In genomic region chr16:73068546-73069401, GRCh38 we compare ENCODE assay signal across 8 cellular contexts. TPM values are rescaled to one million over a fixed set of nuclear protein-coding genes. Genes with fewer than 3 reads are reported as not detected.
DNase-seq lines count a peak whose midpoint lies in the region; ATAC-seq and TF ChIP-seq lines count a peak whose summit lies in the region.
"Had no signal": no experiment of that assay in that cellular context is flagged by ENCODE, and none has a peak within 500 bp of the region (broad histone marks: within the 10 kb centered on the region; RNA-seq: fewer than 3 reads in every experiment).

No MANE protein-coding gene starts in this region.

- 82% methylated on average over 3 of the region's 12 CpGs; no CpG with 5 or more reads in 1 of the 2 experiments for WGBS in IMR-90 (ENCODE audit: extremely low coverage in 2 of 2, insufficient read length in 1 of 2), 2 experiments

- peak overlapping the region; percentile 91; the same call in 2 of the 3 replicates for H2BK15ac ChIP-seq in IMR-90 (ENCODE audit: low read depth, low read length)

- H3K79me1 ChIP-seq in IMR-90 (ENCODE audit: low read depth in 1 of 2, low read length in 2 of 2), result 0 out of 4 replicates have a peak, but pooled peaks cover 0 to 3% of the 10 kb centered on the region in 2 experiments

- in situ Hi-C loops in IMR-90 (cut with MboI; ENCODE audit: low sequenced_read_pairs), result loop anchor here (10.0 to 25.0 kb wide), 3 partner anchors 166 to 1219 kb away; partner anchors contain the start of gene PSMD7
- in situ Hi-C loops in G401 (cut with HindIII; ENCODE audit: low sequenced_read_pairs), result no loop called here

- peak overlapping the region; percentile 95 for H4K91ac ChIP-seq in IMR-90 (ENCODE audit: insufficient read depth, low read depth, low read length)

- H3K27ac Mint-ChIP-seq in T-helper 17 cell, result no peak overlapping the region
- H3K27ac Mint-ChIP-seq in activated T-helper 2 cell treated with anti-CD3 and anti-CD28 coated beads, Interferon-gamma antibody, Interleukin-2, Interleukin-4, amounts not matched to agents 10 μg/mL and 5 μg/mL and 100 μg/mL, durations not matched to agents 14 hours and 24 hours and 36 hours, result no peak overlapping the region
- H3K27ac Mint-ChIP-seq: naive B cell had no signal

- peak overlapping the region; percentile 73 for H3K23ac ChIP-seq in IMR-90 (ENCODE audit: low read depth, low read length)

- H3K27ac ChIP-seq in IMR-90 (ENCODE audit: insufficient read depth, low read length), result peak overlapping the region; percentile 95
- H3K27ac ChIP-seq in left ventricle myocardium inferior (replicated peaks), result peak overlapping the region; percentile 90

- H3K9me3 ChIP-seq in IMR-90 (ENCODE audit: control insufficient read depth, insufficient read depth, low read length) (no peaks in the 10 kb centered on the region), T-helper 17 cell (ENCODE audit: control insufficient read depth, low read length, poor library complexity, severe bottlenecking) (no peaks in the 10 kb centered on the region), left ventricle myocardium inferior (replicated peaks) (no peaks in the 10 kb centered on the region), skeletal muscle satellite cell (replicated peaks; ENCODE audit: low read length) (no peaks in the 10 kb centered on the region)

- H3K36me3 Mint-ChIP-seq in T-helper 17 cell (ENCODE audit: low read depth), result no peaks in the 10 kb centered on the region
- H3K36me3 Mint-ChIP-seq in activated T-helper 2 cell treated with anti-CD3 and anti-CD28 coated beads, Interferon-gamma antibody, Interleukin-2, Interleukin-4, amounts not matched to agents 10 μg/mL and 5 μg/mL and 100 μg/mL, durations not matched to agents 14 hours and 24 hours and 36 hours (ENCODE audit: low read depth), result no peaks in the 10 kb centered on the region
- H3K36me3 Mint-ChIP-seq: naive B cell had no signal

- no peaks in the 10 kb centered on the region for H3K27me3 ChIP-seq in IMR-90 (ENCODE audit: control insufficient read depth, insufficient read depth, low read length)
- H3K27me3 ChIP-seq in left ventricle myocardium inferior (ENCODE audit: low read depth), result peaks cover 33% of the 10 kb centered on the region
- H3K27me3 ChIP-seq in skeletal muscle satellite cell (ENCODE audit: control insufficient read depth, insufficient read depth, low read length), result no peaks in the 10 kb centered on the region

- peak overlapping the region; percentile 81 for H3K18ac ChIP-seq in IMR-90 (ENCODE audit: low read depth, low read length)

- ATAC-seq in IMR-90 (ENCODE audit: low read depth), result peak; percentile 80
- ATAC-seq in T-helper 17 cell, result peak; percentile 62
- ATAC-seq in HG03457 (IDR thresholded peaks at IDR 0.05; ENCODE audit: unreplicated experiment), result no peak

- CTCF ChIA-PET in IMR-90 (lab: Yijun Ruan, JAX), result no interaction called here

- TF ChIP-seq CTCF in IMR-90 (conservative IDR thresholded peaks at IDR 0.05; ENCODE audit: low read depth, low read length), result no peak
- no peak for TF ChIP-seq CTCF in left ventricle myocardium inferior (IDR thresholded peaks at IDR 0.05; ENCODE audit: borderline replicate concordance)

- peaks cover 38% of the 10 kb centered on the region for H3K4me1 ChIP-seq in IMR-90 (ENCODE audit: control insufficient read depth, insufficient read depth, low read length)
- peaks cover 76% of the 10 kb centered on the region for H3K4me1 ChIP-seq in left ventricle myocardium inferior
- peaks cover 69% of the 10 kb centered on the region for H3K4me1 ChIP-seq in skeletal muscle satellite cell (ENCODE audit: control insufficient read depth, insufficient read depth, low read length)

- POLR2A ChIA-PET in IMR-90 (lab: Charles Lee; ENCODE audit: unreplicated experiment), result no interaction called here

- no peaks in the 10 kb centered on the region for H4K20me1 ChIP-seq in IMR-90 (ENCODE audit: insufficient read depth, low read length)

- no peak overlapping the region for H3K4me3 Mint-ChIP-seq in T-helper 17 cell
- no peak overlapping the region for H3K4me3 Mint-ChIP-seq in activated T-helper 2 cell treated with anti-CD3 and anti-CD28 coated beads, Interferon-gamma antibody, Interleukin-2, Interleukin-4, amounts not matched to agents 10 μg/mL and 5 μg/mL and 100 μg/mL, durations not matched to agents 14 hours and 24 hours and 36 hours (ENCODE audit: low read depth)

- H4K5ac ChIP-seq in IMR-90 (ENCODE audit: low read depth, low read length), result peak overlapping the region; percentile 84

- intact Hi-C loops in IMR-90 (cut with micrococcal nuclease), result no loop called here
- intact Hi-C loops in left ventricle myocardium inferior (cut with micrococcal nuclease), result no loop called here
- intact Hi-C loops in activated T-helper 2 cell treated with anti-CD3 and anti-CD28 coated beads, Interferon-gamma antibody, Interleukin-2, Interleukin-4, amounts not matched to agents 10 μg/mL and 5 μg/mL and 100 μg/mL, durations not matched to agents 14 hours and 24 hours and 36 hours (cut with micrococcal nuclease), result no loop called here

- H3K56ac ChIP-seq in IMR-90 (ENCODE audit: extremely low read depth, insufficient read depth, low read length), result peak overlapping the region; percentile 47

- DNase-seq in IMR-90, result peak; percentile 99
- DNase-seq in T-helper 17 cell, result no peak
- peak; percentile 74 for DNase-seq in left ventricle myocardium inferior
- DNase-seq in G401 (ENCODE audit: low spot score), result no peak
- DNase-seq in activated T-helper 2 cell treated with anti-CD3 and anti-CD28 coated beads, Interferon-gamma antibody, Interleukin-2, Interleukin-4, amounts not matched to agents 10 μg/mL and 5 μg/mL and 100 μg/mL, durations not matched to agents 14 hours and 24 hours and 36 hours (ENCODE audit: low spot score), result no peak
- DNase-seq: naive B cell had no signal

- TF ChIP-seq POLR2A in IMR-90 (IDR thresholded peaks at IDR 0.05; ENCODE audit: low read depth, low read length), result peak; percentile 73

- H4K8ac ChIP-seq in IMR-90 (ENCODE audit: low read depth in 2 of 2, low read length in 2 of 2), result peak overlapping the region; percentile 78 to 94

- H3K14ac ChIP-seq in IMR-90 (replicated peaks; ENCODE audit: low read depth, low read length), result peak overlapping the region; percentile 88

- peaks cover 62% of the 10 kb centered on the region for H3K27me3 Mint-ChIP-seq in T-helper 17 cell
- peaks cover 66% of the 10 kb centered on the region for H3K27me3 Mint-ChIP-seq in activated T-helper 2 cell treated with anti-CD3 and anti-CD28 coated beads, Interferon-gamma antibody, Interleukin-2, Interleukin-4, amounts not matched to agents 10 μg/mL and 5 μg/mL and 100 μg/mL, durations not matched to agents 14 hours and 24 hours and 36 hours (ENCODE audit: low read depth)

- H2BK20ac ChIP-seq in IMR-90 (ENCODE audit: low read depth, low read length), result peak overlapping the region; percentile 86

- H3K36me3 ChIP-seq in IMR-90 (ENCODE audit: control insufficient read depth, insufficient read depth, low read length), result no peaks in the 10 kb centered on the region
- H3K36me3 ChIP-seq in left ventricle myocardium inferior, result no peaks in the 10 kb centered on the region
- no peaks in the 10 kb centered on the region for H3K36me3 ChIP-seq in skeletal muscle satellite cell (ENCODE audit: insufficient read depth, low read length)

- peak overlapping the region; percentile 76 for H2AK9ac ChIP-seq in IMR-90 (replicated peaks; ENCODE audit: low read depth, low read length, poor library complexity)

- H3K4me2 ChIP-seq in IMR-90 (ENCODE audit: low read depth, low read length) (peak overlapping the region; percentile 45), skeletal muscle satellite cell (ENCODE audit: low read length) (peak overlapping the region; percentile 81)

- dilution Hi-C loops in IMR-90 (cut with HindIII; ENCODE audit: low sequenced_read_pairs, unreplicated experiment), result no loop called here

- H2AFZ ChIP-seq in IMR-90 (replicated peaks; ENCODE audit: low read length, poor library complexity), result peak overlapping the region; percentile 86

- no peaks in the 10 kb centered on the region for H3K9me3 Mint-ChIP-seq in activated T-helper 2 cell treated with anti-CD3 and anti-CD28 coated beads, Interferon-gamma antibody, Interleukin-2, Interleukin-4, amounts not matched to agents 10 μg/mL and 5 μg/mL and 100 μg/mL, durations not matched to agents 14 hours and 24 hours and 36 hours
- H3K9me3 Mint-ChIP-seq: naive B cell had no signal

- H3K4me1 Mint-ChIP-seq in T-helper 17 cell, result peaks cover 10% of the 10 kb centered on the region
- H3K4me1 Mint-ChIP-seq in activated T-helper 2 cell treated with anti-CD3 and anti-CD28 coated beads, Interferon-gamma antibody, Interleukin-2, Interleukin-4, amounts not matched to agents 10 μg/mL and 5 μg/mL and 100 μg/mL, durations not matched to agents 14 hours and 24 hours and 36 hours (ENCODE audit: low read depth), result peaks cover 4% of the 10 kb centered on the region

- peak overlapping the region; percentile 99 for H2AK5ac ChIP-seq in IMR-90 (ENCODE audit: low read depth, low read length)

- H3K9me1 ChIP-seq in IMR-90 (ENCODE audit: insufficient read depth, low read length), result peaks cover 6% of the 10 kb centered on the region; the same call in 1 of the 2 replicates

- H3K4ac ChIP-seq in IMR-90 (ENCODE audit: low read depth, low read length), result peak overlapping the region; percentile 94

- peak overlapping the region; percentile 96 for H2BK5ac ChIP-seq in IMR-90 (ENCODE audit: low read depth, low read length, poor library complexity, severe bottlenecking)

- H2BK120ac ChIP-seq in IMR-90 (ENCODE audit: low read depth, low read length), result peak overlapping the region; percentile 95

- BruUV-seq in IMR-90 (replicated peaks; lab: Mats Ljungman, UMichigan), result no TSS peak

- H3K9ac ChIP-seq in IMR-90 (ENCODE audit: low read depth, low read length), result peak overlapping the region; percentile 34
- peak overlapping the region; percentile 85 for H3K9ac ChIP-seq in skeletal muscle satellite cell (ENCODE audit: low read depth, low read length)

- peak; percentile 23 for TF ChIP-seq RAD21 in IMR-90 (IDR thresholded peaks at IDR 0.05; ENCODE audit: low read length)

- no peak overlapping the region for H3K4me3 ChIP-seq in IMR-90 (ENCODE audit: insufficient read depth, low read depth, low read length)
- no peak overlapping the region for H3K4me3 ChIP-seq in left ventricle myocardium inferior
- peak overlapping the region; percentile 62 for H3K4me3 ChIP-seq in skeletal muscle satellite cell (ENCODE audit: low read length)

TF ChIP-seq in IMR-90, 13 proteins besides CTCF, POLR2A, EP300 and RAD21 (continues in another document):
- TF ChIP-seq MXI1 (IDR thresholded peaks at IDR 0.05; ENCODE audit: borderline replicate concordance, low read depth, low read length), result no peak

RNA-seq across cellular contexts. Expression of gene ZFHX3, which starts 20.8 kb away (rescaled TPM):
- total RNA-seq in IMR-90 (2012; rRNA removed), result 1.4 and 2.2 TPM in 2 replicates
- 1.7 and 2.0 TPM in 2 replicates for polyA plus RNA-seq in IMR-90 (2012; rRNA removed)
- 0.78 and 1.1 TPM in 2 replicates for polyA plus RNA-seq in IMR-90 (2012; cell fraction: cytosol; rRNA removed)
- 1.9 and 2.8 TPM in 2 replicates for polyA plus RNA-seq in IMR-90 (2012; cell fraction: nucleus; rRNA removed; ENCODE audit: low replicate concordance)
- 1 to 10 TPM in 1 of 2 donors, under 1 TPM in 1; 0.94 to 2.2 TPM for total RNA-seq in T-helper 17 cell
- 9.6 TPM for total RNA-seq in left ventricle myocardium inferior
- 5.1 and 8.3 TPM in 2 replicates for total RNA-seq in skeletal muscle satellite cell (2012; rRNA removed)
- total RNA-seq in G401 (2014; rRNA removed; shearing (Covaris generic)), result 1.5 and 3.5 TPM in 2 replicates
- total RNA-seq in activated T-helper 2 cell treated with anti-CD3 and anti-CD28 coated beads, Interferon-gamma antibody, Interleukin-2, Interleukin-4, amounts not matched to agents 10 μg/mL and 5 μg/mL and 100 μg/mL, durations not matched to agents 14 hours and 24 hours and 36 hours, result 0.62 and 1.2 TPM in 2 replicates

Comparison
In these comparisons a context has a peak if more than half of its experiments do, and no peak if none do; other contexts are left out.
1. DNase-seq: peak in IMR-90 (single experiment) and left ventricle myocardium inferior (single experiment); none in T-helper 17 cell (0 of 3), G401 (single experiment) and activated T-helper 2 cell treated with anti-CD3 and anti-CD28 coated beads, Interferon-gamma antibody, Interleukin-2, Interleukin-4, amounts not matched to agents 10 μg/mL and 5 μg/mL and 100 μg/mL, durations not matched to agents 14 hours and 24 hours and 36 hours (single experiment).